In the genomic region with DNA sequence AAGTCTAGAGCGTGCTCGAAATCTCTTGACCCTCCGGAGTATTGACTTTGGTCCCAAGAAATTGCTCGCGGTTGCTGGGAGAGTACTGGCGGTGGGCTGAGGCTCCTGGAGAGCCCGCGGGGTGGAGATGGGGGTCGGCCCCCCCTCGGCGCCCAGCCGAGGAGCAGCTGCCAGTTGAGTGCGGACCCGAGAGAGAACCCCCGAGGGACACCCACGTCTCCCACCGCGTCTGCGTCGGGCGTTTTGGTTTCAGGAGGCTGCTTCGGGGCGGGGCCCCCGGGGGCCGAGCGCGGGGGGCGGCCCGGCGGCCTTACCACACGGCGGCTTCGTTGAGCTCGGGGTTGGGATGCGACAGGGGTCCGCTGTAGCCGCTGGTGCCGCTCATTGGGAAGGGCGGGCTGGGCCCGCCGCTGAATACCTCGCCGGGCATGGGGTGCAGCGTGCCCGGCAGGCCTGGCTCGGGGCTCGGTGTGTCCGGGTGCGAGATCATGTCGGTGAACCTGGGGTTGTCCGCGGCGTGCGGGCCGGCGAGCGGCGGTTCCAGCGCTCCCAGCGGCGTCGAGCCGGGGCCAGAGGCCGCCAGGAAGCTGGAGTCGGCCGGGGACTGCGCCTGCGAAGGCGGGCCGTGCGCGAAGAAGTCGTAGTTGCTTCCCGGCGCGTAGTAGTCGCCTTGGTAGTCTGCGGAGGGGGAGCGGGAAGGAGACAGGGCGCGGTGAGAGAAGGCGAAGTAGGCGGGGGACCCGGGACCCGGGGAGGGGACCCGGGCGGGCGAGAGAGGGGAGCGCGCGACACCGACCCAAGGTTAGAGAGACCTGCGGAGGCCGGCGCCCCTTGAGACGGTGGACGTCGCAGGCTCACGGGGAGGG, we compare ENCODE assay signal across 9 cellular contexts. TPM values are rescaled to one million over a fixed set of nuclear protein-coding genes. Genes with fewer than 3 reads are reported as not detected.
DNase-seq lines count a peak whose midpoint lies in the region; ATAC-seq and TF ChIP-seq lines count a peak whose summit lies in the region.
"Had no signal": no experiment of that assay in that cellular context is flagged by ENCODE, and none has a peak within 500 bp of the region (broad histone marks: within the 10 kb centered on the region; RNA-seq: fewer than 3 reads in every experiment).

No MANE protein-coding gene starts in this region.

- H3K9me3 Mint-ChIP-seq in activated CD4-positive, alpha-beta T cell treated with anti-CD3 and anti-CD28 coated beads, Interleukin-2, amount 10 ng/mL, durations not matched to agents 7 days and 5 days, result no peaks in the 10 kb centered on the region
- H3K9me3 Mint-ChIP-seq in brain, result peaks cover 3 to 28% (median 18%) of the 10 kb centered on the region in 5 experiments

- peak overlapping the region; percentile 23 for H3K4me3 Mint-ChIP-seq in activated CD4-positive, alpha-beta T cell treated with anti-CD3 and anti-CD28 coated beads, Interleukin-2, amount 10 ng/mL, durations not matched to agents 7 days and 5 days
- H3K4me3 Mint-ChIP-seq in brain, result peak overlapping the region in 4 of 5 experiments; percentile 2 to 82 (median 76)

- TF ChIP-seq POLR2A in right lobe of liver (IDR thresholded peaks at IDR 0.05), result no peak

- H3K4me3 ChIP-seq in lower lobe of right lung (peak overlapping the region; percentile 33), subcutaneous abdominal adipose tissue (ENCODE audit: low read depth in 1 of 5, low read length in 5 of 5) (peak overlapping the region in 3 of 5 donors; percentile 13 to 37 (median 27)), right lobe of liver (no peak overlapping the region)

- 3% methylated on average over 40 of the region's 99 CpGs for WGBS in right lobe of liver (ENCODE audit: insufficient coverage, low coverage, low lambda C conversion rate, missing lambda C conversion rate)

- intact Hi-C loops in lower lobe of right lung (cut with DNase I), result no loop called here
- intact Hi-C loops in right lobe of liver (cut with DNase I), result loop anchor here (10.0 kb wide), 1 partner anchor 452 kb away; no protein-coding TSS in a partner anchor

- H3K27ac Mint-ChIP-seq in activated CD4-positive, alpha-beta T cell treated with anti-CD3 and anti-CD28 coated beads, Interleukin-2, amount 10 ng/mL, durations not matched to agents 7 days and 5 days, result peak overlapping the region; percentile 36
- H3K27ac Mint-ChIP-seq in brain, result peak overlapping the region in 2 of 5 experiments; percentile 89 to 93

- H3K9ac ChIP-seq in subcutaneous abdominal adipose tissue (ENCODE audit: low read length in 5 of 5), result no peak overlapping the region

- H3K36me3 Mint-ChIP-seq in activated CD4-positive, alpha-beta T cell treated with anti-CD3 and anti-CD28 coated beads, Interleukin-2, amount 10 ng/mL, durations not matched to agents 7 days and 5 days (ENCODE audit: low read depth), result peaks cover 7% of the 10 kb centered on the region
- peaks cover 26% of the 10 kb centered on the region for H3K36me3 Mint-ChIP-seq in brain

- H3K9me3 ChIP-seq in lower lobe of right lung (no peaks in the 10 kb centered on the region), subcutaneous abdominal adipose tissue (ENCODE audit: control insufficient read depth in 5 of 5, low read length in 5 of 5) (no peaks in the 10 kb centered on the region), right lobe of liver (no peaks in the 10 kb centered on the region)

- H3K27ac ChIP-seq in lower lobe of right lung (no peak overlapping the region), subcutaneous abdominal adipose tissue (ENCODE audit: low read depth, low read length) (no peak overlapping the region), right lobe of liver (no peak overlapping the region)

- H3K4me1 Mint-ChIP-seq in activated CD4-positive, alpha-beta T cell treated with anti-CD3 and anti-CD28 coated beads, Interleukin-2, amount 10 ng/mL, durations not matched to agents 7 days and 5 days, result peaks cover 25% of the 10 kb centered on the region
- H3K4me1 Mint-ChIP-seq in brain, result peaks cover 34% of the 10 kb centered on the region

- POLR2A ChIA-PET in activated CD4-positive, alpha-beta T cell treated with anti-CD3 and anti-CD28 coated beads, Interleukin-2, amount 10 ng/mL, durations not matched to agents 7 days and 5 days (lab: Charles Lee), result no interaction called here

- ATAC-seq in lower lobe of right lung, result no peak
- ATAC-seq in GM19455 (IDR thresholded peaks at IDR 0.05; ENCODE audit: unreplicated experiment), result no peak
- no peak for ATAC-seq in right lobe of liver

- peaks cover 84% of the 10 kb centered on the region for H3K27me3 ChIP-seq in lower lobe of right lung (ENCODE audit: low read depth)
- peaks cover 53 to 79% (median 65%) of the 10 kb centered on the region in 5 donors for H3K27me3 ChIP-seq in subcutaneous abdominal adipose tissue (ENCODE audit: control insufficient read depth in 5 of 5, insufficient read depth in 4 of 5, low read length in 5 of 5)
- peaks cover 15 to 42% of the 10 kb centered on the region in 2 donors for H3K27me3 ChIP-seq in right lobe of liver

- TF ChIP-seq CTCF in brain (conservative IDR thresholded peaks at IDR 0.05), result no peak
- no peak for TF ChIP-seq CTCF in lower lobe of right lung (IDR thresholded peaks at IDR 0.05)
- TF ChIP-seq CTCF in right lobe of liver (IDR thresholded peaks at IDR 0.05), result no peak

- H3K36me3 ChIP-seq in lower lobe of right lung, result no peaks in the 10 kb centered on the region
- H3K36me3 ChIP-seq in subcutaneous abdominal adipose tissue (ENCODE audit: control insufficient read depth in 5 of 5, insufficient read depth in 5 of 5, low read length in 5 of 5), result no peaks in the 10 kb centered on the region
- no peaks in the 10 kb centered on the region for H3K36me3 ChIP-seq in right lobe of liver

- peaks cover 45% of the 10 kb centered on the region for H3K4me1 ChIP-seq in lower lobe of right lung
- peaks cover 2 to 49% (median 48%) of the 10 kb centered on the region in 5 donors for H3K4me1 ChIP-seq in subcutaneous abdominal adipose tissue (ENCODE audit: control insufficient read depth in 5 of 5, insufficient read depth in 5 of 5, low read length in 5 of 5)
- H3K4me1 ChIP-seq in right lobe of liver, result peaks cover 0 to 20% (median 0%) of the 10 kb centered on the region in 4 donors

- DNase-seq in activated CD4-positive, alpha-beta T cell treated with anti-CD3 and anti-CD28 coated beads, Interleukin-2, amount 10 ng/mL, durations not matched to agents 7 days and 5 days, result no peak
- no peak for DNase-seq in activated CD4-positive, alpha-beta T cell treated with anti-CD3 and anti-CD28 coated beads, Interleukin-2, amount 50 U/mL, for 1 hour
- DNase-seq in lower lobe of right lung (no peak), KG1 (lab: John Stamatoyannopoulos, UW) (no peak), right lobe of liver (no peak)

- CTCF ChIA-PET in activated CD4-positive, alpha-beta T cell treated with anti-CD3 and anti-CD28 coated beads, Interleukin-2, amount 10 ng/mL, durations not matched to agents 7 days and 5 days (lab: Charles Lee), result interaction anchor here (1.7 kb wide), 1 partner anchor 11 kb away, joined by 6 read pairs; no protein-coding TSS in a partner anchor

- peaks cover 75% of the 10 kb centered on the region for H3K27me3 Mint-ChIP-seq in activated CD4-positive, alpha-beta T cell treated with anti-CD3 and anti-CD28 coated beads, Interleukin-2, amount 10 ng/mL, durations not matched to agents 7 days and 5 days
- peaks cover 82% of the 10 kb centered on the region for H3K27me3 Mint-ChIP-seq in brain

RNA-seq across cellular contexts. Expression of gene LHX5, which starts 8.6 kb away (rescaled TPM):
- not detected for total RNA-seq in activated CD4-positive, alpha-beta T cell treated with anti-CD3 and anti-CD28 coated beads, Interleukin-2, amount 10 ng/mL, durations not matched to agents 7 days and 5 days
- polyA plus RNA-seq in brain (ENCODE audit: insufficient read depth, low read depth, low replicate concordance), result 0.10 TPM
- total RNA-seq in lower lobe of right lung, result not detected
- total RNA-seq in right lobe of liver, result not detected
- total RNA-seq: liver had no signal
- polyA plus RNA-seq: liver had no signal

RNA-seq across cellular contexts. Expression of gene SDSL, which starts 40.9 kb away (rescaled TPM):
- 1 to 10 TPM; 3.6 to 4.5 TPM for total RNA-seq in activated CD4-positive, alpha-beta T cell treated with anti-CD3 and anti-CD28 coated beads, Interleukin-2, amount 10 ng/mL, durations not matched to agents 7 days and 5 days
- polyA plus RNA-seq in brain (ENCODE audit: insufficient read depth, low read depth, low replicate concordance), result 10.4 TPM
- 12.8 TPM for total RNA-seq in lower lobe of right lung
- 10 to 100 TPM; 25.5 to 85.7 (median 32.3) TPM for total RNA-seq in right lobe of liver

RNA-seq across cellular contexts. Expression of gene SDS, which starts 59.4 kb away (rescaled TPM):
- total RNA-seq in activated CD4-positive, alpha-beta T cell treated with anti-CD3 and anti-CD28 coated beads, Interleukin-2, amount 10 ng/mL, durations not matched to agents 7 days and 5 days, result not detected
- 4.8 TPM for polyA plus RNA-seq in brain (ENCODE audit: insufficient read depth, low read depth, low replicate concordance)
- total RNA-seq in lower lobe of right lung (1.1 TPM), right lobe of liver (100 to 1,000 TPM; 208 to 722 (median 309) TPM)

Comparison
In these comparisons a context has a peak if more than half of its experiments do, and no peak if none do; other contexts are left out.
1. H3K4me3 ChIP-seq: peak in lower lobe of right lung (single experiment) and subcutaneous abdominal adipose tissue (3 of 5); none in right lobe of liver (0 of 3).
2. RNA of gene SDS, which starts 59.4 kb away (total RNA-seq): 208 to 722 TPM in right lobe of liver; 1.1 TPM in lower lobe of right lung (single experiment) and not detected in activated CD4-positive, alpha-beta T cell treated with anti-CD3 and anti-CD28 coated beads, Interleukin-2, amount 10 ng/mL, durations not matched to agents 7 days and 5 days; every median in the first group is over 100 times any median in the second.